In genomic region chr7:152336754-152337368, GRCh38 we compare ENCODE assay signal across 8 cellular contexts.
DNase-seq lines count a peak whose midpoint lies in the region; ATAC-seq and TF ChIP-seq lines count a peak whose summit lies in the region.

No MANE protein-coding gene starts in this region.

- H2BK5ac ChIP-seq in trophoblast cell (ENCODE audit: low read depth, low read length, poor library complexity): no peak overlapping the region

- CTCF ChIA-PET in MCF 10A (lab: Yijun Ruan, JAX): interaction anchor here (0.6 to 3.4 kb wide), 21 partner anchors 8 to 716 kb away, joined by 3 to 10 read pairs (median 3); no protein-coding TSS in a partner anchor

- intact Hi-C loops in MCF 10A (cut with micrococcal nuclease): loop anchor here (1.0 kb wide), 1 partner anchor 370 kb away; no protein-coding TSS in a partner anchor
- intact Hi-C loops in breast epithelium (cut with DNase I; ENCODE audit: low total_unique reads): no loop called here

- no peak overlapping the region for H3K27ac Mint-ChIP-seq in MCF 10A (ENCODE audit: low read depth, unreplicated experiment)

- no peak overlapping the region for H3K18ac ChIP-seq in trophoblast cell (ENCODE audit: low read length)

- no peaks in the 10 kb centered on the region for H3K27me3 ChIP-seq in breast epithelium
- H3K27me3 ChIP-seq in foreskin keratinocyte: no peaks in the 10 kb centered on the region
- H3K27me3 ChIP-seq in trophoblast cell (ENCODE audit: insufficient read depth, low read length): no peaks in the 10 kb centered on the region

- WGBS in trophoblast cell (ENCODE audit: extremely low coverage, insufficient coverage, insufficient read length): no CpG with 5 or more reads among the region's 4 CpGs

- DNase-seq in MCF 10A (ENCODE audit: unreplicated experiment) (peak; percentile 58), breast epithelium (ENCODE audit: low spot score in 2 of 2) (no peak), MV-4-11 (lab: John Stamatoyannopoulos, UW) (peak; percentile 42), foreskin keratinocyte (peak in 1 of 2 donors; percentile 17), trophoblast cell (peak in 1 of 2 donors; percentile 61), NCI-H128 (lab: John Stamatoyannopoulos, UW; ENCODE audit: unreplicated experiment) (no peak)

- no peaks in the 10 kb centered on the region for H3K79me2 ChIP-seq in trophoblast cell (ENCODE audit: control insufficient read depth, insufficient read depth, low read length, poor library complexity)

- no peak overlapping the region for H2AFZ ChIP-seq in trophoblast cell (ENCODE audit: insufficient read depth, low read length, poor library complexity)

- no peaks in the 10 kb centered on the region for H3K9me3 Mint-ChIP-seq in MCF 10A (ENCODE audit: unreplicated experiment)

- H3K27me3 Mint-ChIP-seq in MCF 10A (ENCODE audit: insufficient read depth, unreplicated experiment): no peaks in the 10 kb centered on the region

- BruUV-seq in MCF 10A (replicated peaks; lab: Mats Ljungman, UMichigan): no TSS peak

- H4K8ac ChIP-seq in trophoblast cell (ENCODE audit: low read depth, low read length): no peak overlapping the region

- POLR2A ChIA-PET in MCF 10A (lab: Yijun Ruan, JAX): no interaction called here

- H3K4me3 Mint-ChIP-seq in MCF 10A (ENCODE audit: unreplicated experiment): no peak overlapping the region

- H3K4ac ChIP-seq in trophoblast cell (ENCODE audit: low read depth, low read length): no peak overlapping the region

- no peak overlapping the region for H2AK5ac ChIP-seq in trophoblast cell (ENCODE audit: low read length)

- H3K79me1 ChIP-seq in trophoblast cell (ENCODE audit: low read length): no peaks in the 10 kb centered on the region

- no peak overlapping the region for H3K4me2 ChIP-seq in trophoblast cell (ENCODE audit: low read length)

- H3K4me1 ChIP-seq in breast epithelium: peaks cover 0 to 5% of the 10 kb centered on the region in 2 donors
- no peaks in the 10 kb centered on the region for H3K4me1 ChIP-seq in foreskin keratinocyte
- H3K4me1 ChIP-seq in trophoblast cell (ENCODE audit: control insufficient read depth in 1 of 2, insufficient read depth in 2 of 2, low read length in 2 of 2): no peaks in the 10 kb centered on the region

- H2BK120ac ChIP-seq in trophoblast cell (ENCODE audit: insufficient read depth, low read length, poor library complexity): no peak overlapping the region

- no peaks in the 10 kb centered on the region for H3K36me3 ChIP-seq in breast epithelium
- H3K36me3 ChIP-seq in trophoblast cell (ENCODE audit: control insufficient read depth in 1 of 2, insufficient read depth in 2 of 2, low read length in 2 of 2): no peaks in the 10 kb centered on the region

- no peaks in the 10 kb centered on the region for H3K36me3 Mint-ChIP-seq in MCF 10A (ENCODE audit: insufficient read depth, unreplicated experiment)

- H3K9ac ChIP-seq in trophoblast cell (ENCODE audit: low read length): no peak overlapping the region

- ATAC-seq in GM21825 (IDR thresholded peaks at IDR 0.05; ENCODE audit: unreplicated experiment): peak; percentile 67
- ATAC-seq in foreskin keratinocyte: peak; percentile 79

- no peak overlapping the region for H3K14ac ChIP-seq in trophoblast cell (ENCODE audit: low read length)

- H3K23ac ChIP-seq in trophoblast cell (ENCODE audit: low read length): no peak overlapping the region

- TF ChIP-seq POLR2A in breast epithelium (IDR thresholded peaks at IDR 0.05): no peak

- no peaks in the 10 kb centered on the region for H3K9me3 ChIP-seq in breast epithelium
- no peaks in the 10 kb centered on the region for H3K9me3 ChIP-seq in trophoblast cell (ENCODE audit: insufficient read depth, low read depth, low read length)

- H3K4me1 Mint-ChIP-seq in MCF 10A (ENCODE audit: insufficient read depth, unreplicated experiment): peaks cover 10% of the 10 kb centered on the region

- peak overlapping the region; percentile 28 for H4K12ac ChIP-seq in trophoblast cell (ENCODE audit: low read depth, low read length)

- no peak overlapping the region for H3K4me3 ChIP-seq in breast epithelium
- H3K4me3 ChIP-seq in WI38 (ENCODE audit: low read depth, low read length): no peak overlapping the region
- H3K4me3 ChIP-seq in trophoblast cell (ENCODE audit: low read depth, low read length): no peak overlapping the region

- TF ChIP-seq CTCF in MCF 10A (IDR thresholded peaks at IDR 0.05; ENCODE audit: unreplicated experiment): peak; percentile 49
- TF ChIP-seq CTCF in breast epithelium (IDR thresholded peaks at IDR 0.05): peak in 1 of 3 donors; percentile 59
- peak; percentile 25 for TF ChIP-seq CTCF in WI38 (IDR thresholded peaks at IDR 0.05; ENCODE audit: low read depth, low read length)
- TF ChIP-seq CTCF in foreskin keratinocyte (conservative IDR thresholded peaks at IDR 0.05): peak; percentile 60

- no peak overlapping the region for H2BK12ac ChIP-seq in trophoblast cell (ENCODE audit: low read length)

- no peak overlapping the region for H4K91ac ChIP-seq in trophoblast cell (ENCODE audit: low read depth, low read length)

- H3K27ac ChIP-seq in breast epithelium: no peak overlapping the region
- H3K27ac ChIP-seq in foreskin keratinocyte: no peak overlapping the region
- no peak overlapping the region for H3K27ac ChIP-seq in trophoblast cell (ENCODE audit: low read depth, low read length)

Comparison
In these comparisons a context has a peak if more than half of its experiments do, and no peak if none do; other contexts are left out.
1. DNase-seq: peak in MCF 10A (single experiment) and MV-4-11 (single experiment); none in breast epithelium (0 of 2) and NCI-H128 (single experiment).